ENCODE assay signal across 27 cellular contexts in the genomic region with DNA sequence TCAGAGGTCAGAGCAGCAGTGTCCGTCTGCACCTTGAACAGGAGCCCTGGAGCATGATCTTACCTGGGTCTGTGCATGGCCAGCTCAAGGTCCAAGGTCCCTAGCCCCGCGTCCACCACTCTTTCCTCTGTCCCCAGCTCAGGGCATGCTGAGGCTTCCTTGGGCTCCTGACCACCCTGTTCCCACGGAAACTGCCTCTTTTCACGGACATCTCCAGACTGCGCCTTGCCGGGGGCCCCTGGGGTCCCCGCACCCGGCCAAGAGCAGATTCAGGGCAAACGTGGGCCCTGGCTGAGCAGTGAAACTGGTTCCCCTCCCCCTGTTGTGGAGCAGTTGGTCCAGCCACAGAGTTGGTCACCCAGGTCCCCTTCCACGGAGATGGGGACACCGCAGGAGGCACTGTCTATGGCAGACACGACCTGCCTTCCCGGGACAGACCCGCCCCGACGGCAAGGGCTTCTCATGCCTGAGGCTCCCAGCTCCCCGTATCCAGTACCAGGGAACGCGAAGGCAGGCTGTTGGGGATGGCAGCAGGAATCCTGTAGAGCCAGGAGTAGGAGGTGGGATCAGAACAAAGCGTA.
"Had no signal": no experiment of that assay in that cellular context is flagged by ENCODE, and none has a peak within 500 bp of the region (broad histone marks: within the 10 kb centered on the region; RNA-seq: fewer than 3 reads in every experiment).

No MANE protein-coding gene starts in this region.

- H3K4me3 Mint-ChIP-seq: activated CD4-positive, alpha-beta T cell treated with anti-CD3 and anti-CD28 coated beads, Interleukin-2, amount 10 ng/mL, durations not matched to agents 7 days and 5 days; activated CD8-positive, alpha-beta T cell treated with anti-CD3 and anti-CD28 coated beads, Interleukin-2, amount 10 ng/mL, durations not matched to agents 7 days and 5 days; activated naive CD4-positive, alpha-beta T cell treated with anti-CD3 and anti-CD28 coated beads for 36 hours; activated T-cell treated with anti-CD3 and anti-CD28 coated beads, Interleukin-2, amount 50 U/mL, for 4 hours; activated T-helper 1 cell treated with anti-CD3 and anti-CD28 coated beads, Interleukin-12 subunit alpha, Interleukin-12 subunit beta, Interleukin-2, Interleukin-4 antibody, amounts not matched to agents 30 ng/mL and 10 ng/mL and 1 ng/mL, durations not matched to agents 14 hours and 24 hours and 36 hours; brain; T-helper 1 cell treated with Interleukin-12 subunit alpha and Interleukin-12 subunit beta and Interleukin-4 antibody, amounts not matched to agents 30 μg/mL and 1 μg/mL, for 36 hours; T-helper 2 cell treated with Interferon-gamma antibody and Interleukin-4, amounts not matched to agents 5 μg/mL and 100 μg/mL, for 36 hours had no signal

- H3K4me1 ChIP-seq: SJCRH30 had no signal

- H3K9me2 ChIP-seq: SK-N-SH had no signal

- H3K36me3 Mint-ChIP-seq: activated naive CD4-positive, alpha-beta T cell treated with anti-CD3 and anti-CD28 coated beads, Interleukin-2, amount 50 U/mL, for 72 hours; brain had no signal

- H3K4me3 ChIP-seq: adrenal gland, SJCRH30 had no signal

- H3K27ac Mint-ChIP-seq: activated CD4-positive, alpha-beta T cell treated with anti-CD3 and anti-CD28 coated beads, Interleukin-2, amount 10 ng/mL, durations not matched to agents 7 days and 5 days; activated CD8-positive, alpha-beta T cell treated with anti-CD3 and anti-CD28 coated beads, Interleukin-2, amount 10 ng/mL, durations not matched to agents 7 days and 5 days; activated naive CD4-positive, alpha-beta T cell treated with anti-CD3 and anti-CD28 coated beads for 36 hours; activated naive CD4-positive, alpha-beta T cell treated with anti-CD3 and anti-CD28 coated beads, Interleukin-2, amount 50 U/mL, for 72 hours; activated T-helper 1 cell treated with anti-CD3 and anti-CD28 coated beads, Interleukin-12 subunit alpha, Interleukin-12 subunit beta, Interleukin-2, Interleukin-4 antibody, amounts not matched to agents 30 ng/mL and 10 ng/mL and 1 ng/mL, durations not matched to agents 14 hours and 24 hours and 36 hours; brain; T-helper 1 cell treated with Interleukin-12 subunit alpha and Interleukin-12 subunit beta and Interleukin-4 antibody, amounts not matched to agents 30 μg/mL and 1 μg/mL, for 36 hours; T-helper 2 cell treated with Interferon-gamma antibody and Interleukin-4, amounts not matched to agents 5 μg/mL and 100 μg/mL, for 36 hours had no signal

- H3K36me3 ChIP-seq: adrenal gland, SJCRH30 had no signal

- ATAC-seq: activated CD8-positive, alpha-beta T cell treated with anti-CD3 and anti-CD28 coated beads, Interleukin-2, amount 10 ng/mL, durations not matched to agents 7 days and 5 days; activated naive CD4-positive, alpha-beta T cell treated with anti-CD3 and anti-CD28 coated beads, Interleukin-2, amount 50 U/mL, for 72 hours; activated T-cell treated with anti-CD3 and anti-CD28 coated beads, Interleukin-2, amount 50 U/mL, for 4 hours; Panc1 had no signal

- H3K27me3 ChIP-seq: adrenal gland, SJCRH30 had no signal

- DNase-seq: activated CD4-positive, alpha-beta T cell treated with anti-CD3 and anti-CD28 coated beads, Interleukin-2, amount 10 ng/mL, durations not matched to agents 7 days and 5 days; activated CD4-positive, alpha-beta T cell treated with anti-CD3 and anti-CD28 coated beads, Interleukin-2, amount 50 U/mL, for 48 hours; activated CD8-positive, alpha-beta T cell treated with anti-CD3 and anti-CD28 coated beads, Interleukin-2, amount 10 ng/mL, durations not matched to agents 7 days and 5 days; activated gamma-delta T cell treated with Interleukin-2 at 50 U/mL for 16 hours; activated naive CD4-positive, alpha-beta T cell treated with anti-CD3 and anti-CD28 coated beads for 36 hours; activated T-cell treated with anti-CD3 and anti-CD28 coated beads, Interleukin-2, amount 50 U/mL, for 4 hours; adrenal gland; caudate nucleus; Karpas-422; KBM-7; NCI-H1105 treated with DMSO at 0.1 percent for 48 hours; NCI-H1436; NCI-H1694; NCI-H1930; NCI-H2081 treated with DMSO at 0.1 percent for 48 hours; NCI-H226; NCI-H446 treated with DMSO at 0.1 percent for 48 hours; NCI-H524 treated with DMSO at 0.1 percent for 48 hours; SHP77; SJCRH30; SK-N-SH had no signal

- H3K9ac ChIP-seq: SK-N-SH had no signal

- H3K27me3 Mint-ChIP-seq: activated CD4-positive, alpha-beta T cell treated with anti-CD3 and anti-CD28 coated beads, Interleukin-2, amount 10 ng/mL, durations not matched to agents 7 days and 5 days had no signal

- H3K9me3 ChIP-seq: adrenal gland, SJCRH30, SK-N-SH had no signal

- H3K4me2 ChIP-seq: SK-N-SH had no signal

- H3K27ac ChIP-seq: adrenal gland, SJCRH30 had no signal

- H3K9me3 Mint-ChIP-seq: activated CD4-positive, alpha-beta T cell treated with anti-CD3 and anti-CD28 coated beads, Interleukin-2, amount 10 ng/mL, durations not matched to agents 7 days and 5 days; activated naive CD4-positive, alpha-beta T cell treated with anti-CD3 and anti-CD28 coated beads for 36 hours; activated naive CD4-positive, alpha-beta T cell treated with anti-CD3 and anti-CD28 coated beads, Interleukin-2, amount 50 U/mL, for 72 hours; activated T-cell treated with anti-CD3 and anti-CD28 coated beads, Interleukin-2, amount 50 U/mL, for 4 hours; activated T-helper 1 cell treated with anti-CD3 and anti-CD28 coated beads, Interleukin-12 subunit alpha, Interleukin-12 subunit beta, Interleukin-2, Interleukin-4 antibody, amounts not matched to agents 30 ng/mL and 10 ng/mL and 1 ng/mL, durations not matched to agents 14 hours and 24 hours and 36 hours; T-helper 1 cell treated with Interleukin-12 subunit alpha and Interleukin-12 subunit beta and Interleukin-4 antibody, amounts not matched to agents 30 μg/mL and 1 μg/mL, for 36 hours; T-helper 2 cell treated with Interferon-gamma antibody and Interleukin-4, amounts not matched to agents 5 μg/mL and 100 μg/mL, for 36 hours had no signal

- H3K4me1 Mint-ChIP-seq: activated CD4-positive, alpha-beta T cell treated with anti-CD3 and anti-CD28 coated beads, Interleukin-2, amount 10 ng/mL, durations not matched to agents 7 days and 5 days had no signal
